ENCODE assay signal across 9 cellular contexts in the genomic region with DNA sequence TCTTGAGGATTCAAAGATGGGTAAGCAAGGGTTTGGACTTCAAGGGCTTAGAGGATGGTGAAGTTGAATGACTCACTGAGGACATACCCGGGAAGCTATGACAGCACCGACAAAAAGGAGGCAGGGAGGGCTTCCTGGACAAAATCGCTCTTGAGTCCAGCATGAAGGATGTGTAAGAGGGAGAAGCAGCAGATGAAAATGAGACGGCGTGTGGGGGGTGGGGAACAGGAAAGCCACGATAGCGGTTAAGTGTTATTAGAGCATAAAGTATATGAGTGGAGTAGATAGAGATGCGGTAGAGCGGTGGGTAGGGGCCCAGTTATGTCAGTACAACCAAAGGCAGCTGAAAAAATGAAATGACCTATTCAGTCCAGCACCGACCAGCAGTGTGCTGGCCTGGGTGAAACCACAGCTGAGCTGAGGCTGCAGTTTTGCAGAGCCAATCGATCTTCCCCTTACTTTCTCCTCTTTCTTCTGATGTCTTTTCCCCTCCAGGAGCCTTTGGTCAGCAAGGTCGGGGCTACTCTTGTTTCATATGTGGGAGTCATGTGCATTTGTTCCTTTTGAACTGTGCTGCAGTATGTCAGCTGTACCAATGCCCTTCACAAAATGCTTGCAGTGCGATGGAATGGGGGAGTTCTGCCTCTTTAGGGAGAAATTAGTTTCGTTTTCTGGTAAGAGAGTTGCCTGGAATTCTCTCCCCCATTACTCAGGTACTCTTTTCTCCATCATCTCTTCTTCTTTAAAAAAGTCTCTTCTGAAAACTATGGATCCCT. TPM values are rescaled to one million over a fixed set of nuclear protein-coding genes. Genes with fewer than 3 reads are reported as not detected.
A peak's percentile ranks its signal among the peaks of the same experiment; 100 is the strongest.
DNase-seq lines count a peak whose midpoint lies in the region; ATAC-seq and TF ChIP-seq lines count a peak whose summit lies in the region.
"Had no signal": no experiment of that assay in that cellular context is flagged by ENCODE, and none has a peak within 500 bp of the region (broad histone marks: within the 10 kb centered on the region; RNA-seq: fewer than 3 reads in every experiment).

No MANE protein-coding gene starts in this region.

- H3K4me3 ChIP-seq in Panc1 (ENCODE audit: low read depth in 2 of 2, low read length in 2 of 2) = peak overlapping the region; percentile 1 to 26; a peak in 2 of 4 replicates
- H3K4me3 ChIP-seq in fibroblast of mammary gland (ENCODE audit: control insufficient read depth, low read depth, low read length) = peak overlapping the region; percentile 17
- H3K4me3 ChIP-seq in skeletal muscle satellite cell (ENCODE audit: low read length) = peak overlapping the region; percentile 55

- H3K9me3 ChIP-seq in Panc1 (ENCODE audit: control insufficient read depth, insufficient read depth, low read depth, low read length) = no peaks in the 10 kb centered on the region
- H3K9me3 ChIP-seq in skeletal muscle satellite cell (replicated peaks; ENCODE audit: low read length) = no peaks in the 10 kb centered on the region

- H3K27ac ChIP-seq in Panc1 (ENCODE audit: low read length) = peak overlapping the region; percentile 44

- peak; percentile 9; the same call in 1 of the 2 replicates for ATAC-seq in Panc1
- ATAC-seq in GM21528 (IDR thresholded peaks at IDR 0.05; ENCODE audit: low FRiP score, unreplicated experiment) = no peak

- in situ Hi-C loops in Panc1 (cut with HindIII; ENCODE audit: low pct_unique_long_range_greater_than_20kb, low sequenced_read_pairs) = no loop called here

- POLR2A ChIA-PET in Panc1 (lab: Charles Lee) = interaction anchor here (0.7 kb wide), 1 partner anchor 1170 kb away, joined by 3 read pairs; no protein-coding TSS in a partner anchor

- H3K36me3 ChIP-seq in Panc1 (ENCODE audit: control insufficient read depth, insufficient read depth, low read length) (peaks cover 4% of the 10 kb centered on the region; the same call in 1 of the 2 replicates), skeletal muscle satellite cell (ENCODE audit: insufficient read depth, low read length) (peaks cover 8% of the 10 kb centered on the region)

- H3K4me1 ChIP-seq in Panc1 (ENCODE audit: control insufficient read depth, insufficient read depth, low read length) (peaks cover 17% of the 10 kb centered on the region), skeletal muscle satellite cell (ENCODE audit: control insufficient read depth, insufficient read depth, low read length) (peaks cover 35% of the 10 kb centered on the region)

- CTCF ChIA-PET in Panc1 (lab: Charles Lee) = no interaction called here

- TF ChIP-seq CTCF in Panc1 (IDR thresholded peaks at IDR 0.05) (no peak), fibroblast of mammary gland (conservative IDR thresholded peaks at IDR 0.05; ENCODE audit: control insufficient read depth, insufficient read depth, low read depth, low read length) (no peak)

- no peaks in the 10 kb centered on the region for H3K27me3 ChIP-seq in Panc1 (ENCODE audit: control insufficient read depth, insufficient read depth, low read length)
- no peaks in the 10 kb centered on the region for H3K27me3 ChIP-seq in skeletal muscle satellite cell (ENCODE audit: control insufficient read depth, insufficient read depth, low read length)

- BruUV-seq in Panc1 (replicated peaks; lab: Mats Ljungman, UMichigan) = no TSS peak

- H3K4me2 ChIP-seq in skeletal muscle satellite cell (ENCODE audit: low read length) = peak overlapping the region; percentile 82

- intact Hi-C loops in Panc1 (cut with micrococcal nuclease; ENCODE audit: unreplicated experiment) = no loop called here

- no peak overlapping the region for H3K9ac ChIP-seq in skeletal muscle satellite cell (ENCODE audit: low read depth, low read length)

- peak; percentile 8 for DNase-seq in SKM-1 treated with dmso at 0.1 percent for 144 hours (lab: John Stamatoyannopoulos, UW; ENCODE audit: unreplicated experiment)
- no peak for DNase-seq in SKM-1 (lab: John Stamatoyannopoulos, UW; ENCODE audit: unreplicated experiment)
- no peak for DNase-seq in Panc1 (ENCODE audit: low read depth, low spot score)
- DNase-seq in fibroblast of mammary gland (ENCODE audit: low read depth) = peak; percentile 48
- DNase-seq in effector CD4-positive, alpha-beta T cell = no peak
- no peak for DNase-seq in NCI-H748 (lab: John Stamatoyannopoulos, UW; ENCODE audit: unreplicated experiment)
- DNase-seq: stimulated activated CD4-positive, alpha-beta T cell treated with anti-CD3 and anti-CD28 coated beads, Interleukin-4, amount 100 ng/mL, for 1 hour had no signal

RNA-seq across cellular contexts. Expression of gene THUMPD2, which starts 2.0 kb away (rescaled TPM):
- total RNA-seq in Panc1 (2021; ENCODE audit: unreplicated experiment) = 13.7 TPM
- 6.4 TPM for polyA plus RNA-seq in Panc1 (2012; ENCODE audit: insufficient read length)
- total RNA-seq in skeletal muscle satellite cell (2012; rRNA removed) = 7.4 and 27.4 TPM in 2 replicates

Comparison
In these comparisons a context has a peak if more than half of its experiments do, and no peak if none do; other contexts are left out.
1. DNase-seq: peak in SKM-1 treated with dmso at 0.1 percent for 144 hours (single experiment) and fibroblast of mammary gland (single experiment); none in SKM-1 (single experiment), Panc1 (single experiment), effector CD4-positive, alpha-beta T cell (single experiment) and NCI-H748 (single experiment).
2. Peak in every context shown above with its lines, with median percentiles within 50 percentile points of each other: H3K4me3 ChIP-seq.